Comparison of ENCODE assay signal across 20 cellular contexts in genomic region chr10:100287756-100288155, GRCh38. TPM values are rescaled to one million over a fixed set of nuclear protein-coding genes. Genes with fewer than 3 reads are reported as not detected.
A peak's percentile ranks its signal among the peaks of the same experiment; 100 is the strongest.
DNase-seq lines count a peak whose midpoint lies in the region; ATAC-seq and TF ChIP-seq lines count a peak whose summit lies in the region.
"Had no signal": no experiment of that assay in that cellular context is flagged by ENCODE, and none has a peak within 500 bp of the region (broad histone marks: within the 10 kb centered on the region; RNA-seq: fewer than 3 reads in every experiment).

No MANE protein-coding gene starts in this region.

- TF ChIP-seq EP300 in stomach (IDR thresholded peaks at IDR 0.05): no peak

- H3K4me1 ChIP-seq in CD8-positive, alpha-beta T cell (ENCODE audit: insufficient read depth, low read length): peaks cover 17% of the 10 kb centered on the region
- H3K4me1 ChIP-seq in thyroid gland: peaks cover 7 to 18% of the 10 kb centered on the region in 2 donors
- peaks cover 10 to 36% (median 28%) of the 10 kb centered on the region in 4 donors for H3K4me1 ChIP-seq in stomach

- H3K27me3 ChIP-seq in CD8-positive, alpha-beta T cell (ENCODE audit: insufficient read depth, low read length): no peaks in the 10 kb centered on the region
- no peaks in the 10 kb centered on the region for H3K27me3 ChIP-seq in thyroid gland
- H3K27me3 ChIP-seq in stomach: no peaks in the 10 kb centered on the region
- H3K27me3 ChIP-seq: pancreas had no signal

- POLR2A ChIA-PET in CD8-positive, alpha-beta T cell (lab: Charles Lee): no interaction called here

- H3K9me3 ChIP-seq in CD8-positive, alpha-beta T cell (ENCODE audit: low read length): no peaks in the 10 kb centered on the region
- H3K9me3 ChIP-seq in thyroid gland (no peaks in the 10 kb centered on the region), stomach (no peaks in the 10 kb centered on the region)
- H3K9me3 ChIP-seq: pancreas had no signal

- 96 to 97% methylated on average over 6 of the region's 6 CpGs for WGBS in thyroid gland, 2 donors
- 96 to 100% (median 98%) methylated on average over 6 of the region's 6 CpGs for WGBS in stomach, 5 donors

- H3K36me3 Mint-ChIP-seq in T-helper 2 cell treated with Interferon-gamma antibody and Interleukin-4, amounts not matched to agents 5 μg/mL and 100 μg/mL, for 36 hours (ENCODE audit: low read depth): peaks cover 7% of the 10 kb centered on the region
- H3K36me3 Mint-ChIP-seq in CD8-positive, alpha-beta T cell: peaks cover 16% of the 10 kb centered on the region
- H3K36me3 Mint-ChIP-seq in brain: peaks cover 10% of the 10 kb centered on the region
- no peaks in the 10 kb centered on the region for H3K36me3 Mint-ChIP-seq in natural killer cell

- peak overlapping the region; percentile 11 for H3K4me3 Mint-ChIP-seq in T-helper 2 cell treated with Interferon-gamma antibody and Interleukin-4, amounts not matched to agents 5 μg/mL and 100 μg/mL, for 36 hours
- peak overlapping the region; percentile 100 for H3K4me3 Mint-ChIP-seq in CD8-positive, alpha-beta T cell
- H3K4me3 Mint-ChIP-seq in brain: peak overlapping the region in 4 of 5 experiments; percentile 22 to 80 (median 50)
- H3K4me3 Mint-ChIP-seq in natural killer cell: peak overlapping the region; percentile 25

- no peaks in the 10 kb centered on the region for H3K36me3 ChIP-seq in CD8-positive, alpha-beta T cell (ENCODE audit: insufficient read depth, low read length)
- H3K36me3 ChIP-seq in thyroid gland (no peaks in the 10 kb centered on the region), stomach (peaks cover 0 to 15% (median 8%) of the 10 kb centered on the region in 4 donors)
- H3K36me3 ChIP-seq: pancreas had no signal

- peaks cover 4% of the 10 kb centered on the region for H3K27me3 Mint-ChIP-seq in T-helper 2 cell treated with Interferon-gamma antibody and Interleukin-4, amounts not matched to agents 5 μg/mL and 100 μg/mL, for 36 hours (ENCODE audit: low read depth)
- H3K27me3 Mint-ChIP-seq in CD8-positive, alpha-beta T cell (ENCODE audit: low read depth): peaks cover 4% of the 10 kb centered on the region
- peaks cover 34% of the 10 kb centered on the region for H3K27me3 Mint-ChIP-seq in brain
- H3K27me3 Mint-ChIP-seq in natural killer cell (ENCODE audit: low read depth in 2 of 2): peaks cover 0 to 5% of the 10 kb centered on the region in 2 donors

- H3K9me3 Mint-ChIP-seq in T-helper 2 cell treated with Interferon-gamma antibody and Interleukin-4, amounts not matched to agents 5 μg/mL and 100 μg/mL, for 36 hours: no peaks in the 10 kb centered on the region
- H3K9me3 Mint-ChIP-seq in CD8-positive, alpha-beta T cell: no peaks in the 10 kb centered on the region
- H3K9me3 Mint-ChIP-seq in brain (peaks cover 0 to 9% (median 0%) of the 10 kb centered on the region in 5 experiments), natural killer cell (no peaks in the 10 kb centered on the region)

- no peak overlapping the region for H3K4me3 ChIP-seq in CD8-positive, alpha-beta T cell (ENCODE audit: low read depth, low read length)
- H3K4me3 ChIP-seq in thyroid gland (replicated peaks in 1 of 3) (no peak overlapping the region), stomach (no peak overlapping the region)
- H3K4me3 ChIP-seq: pancreas had no signal

- peaks cover 22% of the 10 kb centered on the region for H3K4me1 Mint-ChIP-seq in T-helper 2 cell treated with Interferon-gamma antibody and Interleukin-4, amounts not matched to agents 5 μg/mL and 100 μg/mL, for 36 hours (ENCODE audit: low read depth)
- peaks cover 29% of the 10 kb centered on the region for H3K4me1 Mint-ChIP-seq in CD8-positive, alpha-beta T cell (ENCODE audit: low read depth)
- H3K4me1 Mint-ChIP-seq in brain (peaks cover 9% of the 10 kb centered on the region), natural killer cell (peaks cover 17 to 28% of the 10 kb centered on the region in 2 donors)

- peak overlapping the region; percentile 5 for H3K27ac Mint-ChIP-seq in T-helper 2 cell treated with Interferon-gamma antibody and Interleukin-4, amounts not matched to agents 5 μg/mL and 100 μg/mL, for 36 hours
- peak overlapping the region; percentile 100 for H3K27ac Mint-ChIP-seq in CD8-positive, alpha-beta T cell
- H3K27ac Mint-ChIP-seq in brain (peak overlapping the region in 4 of 5 experiments; percentile 30 to 100 (median 70)), natural killer cell (peak overlapping the region; percentile 91 to 98)

- TF ChIP-seq POLR2A in thyroid gland (IDR thresholded peaks at IDR 0.05): no peak
- TF ChIP-seq POLR2A in stomach (IDR thresholded peaks at IDR 0.05): no peak

- DNase-seq in T-helper 2 cell treated with Interferon-gamma antibody and Interleukin-4, amounts not matched to agents 5 μg/mL and 100 μg/mL, for 36 hours (ENCODE audit: low spot score): no peak
- no peak for DNase-seq in T-helper 2 cell
- no peak for DNase-seq in CD8-positive, alpha-beta T cell
- DNase-seq in natural killer cell: no peak
- no peak for DNase-seq in thyroid gland
- no peak for DNase-seq in stomach
- DNase-seq: 8988T; activated gamma-delta T cell treated with Interleukin-2 at 50 U/mL for 16 hours; midbrain; MM.1S; NCI-H187; NCI-H510A; pancreas; SIG-M5; stimulated activated CD4-positive, alpha-beta T cell treated with anti-CD3 and anti-CD28 coated beads, Interleukin-4, amount 100 ng/mL, for 24 hours; T1000; trophoblast cell had no signal

- no peak overlapping the region for H3K27ac ChIP-seq in CD8-positive, alpha-beta T cell (ENCODE audit: low read depth, low read length)
- H3K27ac ChIP-seq in thyroid gland (no peak overlapping the region), stomach (no peak overlapping the region)

- intact Hi-C loops in CD8-positive, alpha-beta T cell (cut with DNase I, micrococcal nuclease): loop anchor here (2.0 to 5.0 kb wide), 4 partner anchors 21 to 555 kb away; partner anchors contain the start of genes HIF1AN (in 2 of the 2), COX15 (in 1 of the 2), CUTC (in 1 of the 2) and CWF19L1 (in 1 of the 2)
- intact Hi-C loops in natural killer cell (cut with micrococcal nuclease) (no loop called here), thyroid gland (cut with DNase I) (no loop called here), stomach (cut with DNase I; ENCODE audit: low total_unique reads) (no loop called here)

- no peak for ATAC-seq in CD8-positive, alpha-beta T cell
- no peak for ATAC-seq in natural killer cell
- ATAC-seq in HG03280 (IDR thresholded peaks at IDR 0.05; ENCODE audit: unreplicated experiment): no peak

- no peak for TF ChIP-seq CTCF in CD8-positive, alpha-beta T cell (IDR thresholded peaks at IDR 0.05)
- no peak for TF ChIP-seq CTCF in brain (conservative IDR thresholded peaks at IDR 0.05)
- no peak for TF ChIP-seq CTCF in natural killer cell (IDR thresholded peaks at IDR 0.05)
- no peak for TF ChIP-seq CTCF in thyroid gland (IDR thresholded peaks at IDR 0.05)
- no peak for TF ChIP-seq CTCF in stomach (IDR thresholded peaks at IDR 0.05)

- CTCF ChIA-PET in CD8-positive, alpha-beta T cell (lab: Charles Lee): no interaction called here

RNA-seq across cellular contexts. Expression of gene BLOC1S2, which starts 1.3 kb away (rescaled TPM):
- 10 to 100 TPM; 58.4 to 59.7 TPM for total RNA-seq in CD8-positive, alpha-beta T cell
- polyA plus RNA-seq in brain (ENCODE audit: insufficient read depth, low read depth, low replicate concordance): 28.9 TPM
- total RNA-seq in natural killer cell: 10 to 100 TPM; 36.7 to 63.7 (median 60.4) TPM
- total RNA-seq in thyroid gland: 10 to 100 TPM; 22.6 to 42.2 (median 37.0) TPM
- total RNA-seq in stomach: 10 to 100 TPM in 3 of 5 donors, under 1 TPM in 1, not detected in 1; 0.87 to 33.4 (median 17.6) TPM
- 10 to 100 TPM; 37.6 to 51.0 (median 48.7) TPM for polyA plus RNA-seq in stomach

RNA-seq across cellular contexts. Expression of gene CWF19L1, which starts 20.3 kb away (rescaled TPM):
- total RNA-seq in CD8-positive, alpha-beta T cell: 10 to 100 TPM; 70.9 to 83.7 TPM
- polyA plus RNA-seq in brain (ENCODE audit: insufficient read depth, low read depth, low replicate concordance) (22.1 TPM), stomach (10 to 100 TPM; 12.5 to 14.1 (median 13.3) TPM)
- total RNA-seq in natural killer cell (10 to 100 TPM; 52.5 to 58.0 (median 54.8) TPM), thyroid gland (10 to 100 TPM; 17.1 to 21.1 (median 19.3) TPM), stomach (10 to 100 TPM in 2 of 5 donors, 1 to 10 TPM in 3; 1.2 to 39.7 (median 8.1) TPM)

RNA-seq across cellular contexts. Expression of gene PKD2L1, which starts 42.3 kb away (rescaled TPM):
- total RNA-seq in CD8-positive, alpha-beta T cell: under 1 TPM in 1 of 2 experiments, not detected in 1; 0.14 TPM
- polyA plus RNA-seq in brain (ENCODE audit: insufficient read depth, low read depth, low replicate concordance): 1.3 TPM
- not detected for total RNA-seq in natural killer cell
- not detected for total RNA-seq in thyroid gland
- total RNA-seq in stomach: under 1 TPM in 1 of 5 donors, not detected in 4; 0.89 TPM
- polyA plus RNA-seq in stomach: under 1 TPM in 1 of 3 donors, not detected in 2; 0.23 TPM
- total RNA-seq: kidney epithelial cell, pancreas had no signal

RNA-seq across cellular contexts. Expression of gene CHUK, which starts 58.4 kb away (rescaled TPM):
- total RNA-seq in CD8-positive, alpha-beta T cell: 10 to 100 TPM; 19.7 to 22.9 TPM
- polyA plus RNA-seq in brain (ENCODE audit: insufficient read depth, low read depth, low replicate concordance) (9.2 TPM), stomach (10 to 100 TPM in 2 of 3 donors, 1 to 10 TPM in 1; 6.9 to 17.7 (median 11.7) TPM)
- total RNA-seq in natural killer cell (10 to 100 TPM; 23.7 to 33.6 (median 33.3) TPM), thyroid gland (10 to 100 TPM; 26.1 to 30.6 (median 27.4) TPM), stomach (10 to 100 TPM in 4 of 5 donors, under 1 TPM in 1; 0.58 to 39.7 (median 15.6) TPM)

RNA-seq across cellular contexts. Expression of gene SCD, which starts 59.3 kb away (rescaled TPM):
- total RNA-seq in CD8-positive, alpha-beta T cell: 1 to 10 TPM; 5.4 TPM
- polyA plus RNA-seq in brain (ENCODE audit: insufficient read depth, low read depth, low replicate concordance) (423 TPM), stomach (10 to 100 TPM in 2 of 3 donors, 1 to 10 TPM in 1; 5.5 to 19.1 (median 16.6) TPM)
- total RNA-seq in natural killer cell (10 to 100 TPM in 1 of 3 donors, 1 to 10 TPM in 2; 3.5 to 10.1 (median 3.8) TPM), thyroid gland (10 to 100 TPM in 1 of 4 donors, 1 to 10 TPM in 3; 2.2 to 29.7 (median 5.1) TPM), stomach (10 to 100 TPM in 3 of 5 donors, 1 to 10 TPM in 2; 2.3 to 36.2 (median 28.5) TPM)

Comparison
In these comparisons a context has a peak if more than half of its experiments do, and no peak if none do; other contexts are left out.
1. H3K27ac Mint-ChIP-seq: peak in every context shown above with its lines; median percentile 100 in CD8-positive, alpha-beta T cell; 94 in natural killer cell; 70 in brain; 5 in T-helper 2 cell treated with Interferon-gamma antibody and Interleukin-4, amounts not matched to agents 5 μg/mL and 100 μg/mL, for 36 hours.
2. H3K4me3 Mint-ChIP-seq: peak in every context shown above with its lines; median percentile 100 in CD8-positive, alpha-beta T cell; 50 in brain; 25 in natural killer cell; 11 in T-helper 2 cell treated with Interferon-gamma antibody and Interleukin-4, amounts not matched to agents 5 μg/mL and 100 μg/mL, for 36 hours.
3. intact Hi-C loops: an anchor here in CD8-positive, alpha-beta T cell (2.0 to 5.0 kb wide); none called in natural killer cell, thyroid gland and stomach.